In the genomic region with DNA sequence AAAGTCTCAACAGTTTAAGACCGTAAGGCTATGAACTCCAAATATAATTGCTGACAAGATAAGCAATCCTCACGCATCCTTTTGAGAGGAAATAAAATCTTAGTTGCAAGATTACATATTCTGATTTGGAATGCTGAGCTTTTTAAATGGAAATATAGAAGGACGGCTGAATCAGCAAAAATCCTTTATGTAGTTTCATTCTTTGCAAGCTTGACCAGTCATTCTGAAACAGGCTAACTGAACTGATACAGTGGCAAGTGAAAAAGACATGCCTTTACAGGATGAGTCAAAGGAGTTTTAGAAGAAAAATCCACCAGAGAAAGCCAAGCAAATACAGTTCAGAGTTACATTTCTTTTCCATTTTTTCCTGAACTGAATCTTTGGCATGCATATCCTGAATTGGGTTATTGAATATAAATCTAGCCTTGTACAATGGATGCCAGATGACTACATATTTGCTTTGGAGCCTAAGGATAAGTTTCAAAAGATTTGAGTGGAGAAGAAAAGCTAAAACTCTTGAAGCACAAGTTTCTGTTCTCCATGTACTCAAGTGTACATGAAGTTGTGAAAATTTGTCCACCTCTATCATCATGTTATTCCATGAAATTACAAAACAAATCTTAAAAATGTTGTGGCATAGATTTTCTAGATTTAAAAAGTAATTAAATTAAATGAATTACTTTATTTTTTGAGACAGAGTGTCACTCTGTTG, we compare ENCODE assay signal across 1 cellular context.
TF ChIP-seq lines count a peak whose summit lies in the region.

No MANE protein-coding gene starts in this region.

TF ChIP-seq in A549, 52 proteins besides CTCF, POLR2A, EP300 and RAD21 (continued from another document):
- TF ChIP-seq HOXA7 (CRISPR knock-in tag; IDR thresholded peaks at IDR 0.05) (0 out of 2 replicates have a peak, but pooled peaks have one; percentile 19), ESRRA (IDR thresholded peaks at IDR 0.05; ENCODE audit: borderline replicate concordance, low read length) (no peak), HOXB13 (CRISPR knock-in tag; IDR thresholded peaks at IDR 0.05; ENCODE audit: low read depth) (no peak), HOXB5 (CRISPR knock-in tag; IDR thresholded peaks at IDR 0.05) (no peak)
TF ChIP-seq in A549: peak in this region for 2.
